Comparison of ENCODE assay signal across 8 cellular contexts in the genomic region with DNA sequence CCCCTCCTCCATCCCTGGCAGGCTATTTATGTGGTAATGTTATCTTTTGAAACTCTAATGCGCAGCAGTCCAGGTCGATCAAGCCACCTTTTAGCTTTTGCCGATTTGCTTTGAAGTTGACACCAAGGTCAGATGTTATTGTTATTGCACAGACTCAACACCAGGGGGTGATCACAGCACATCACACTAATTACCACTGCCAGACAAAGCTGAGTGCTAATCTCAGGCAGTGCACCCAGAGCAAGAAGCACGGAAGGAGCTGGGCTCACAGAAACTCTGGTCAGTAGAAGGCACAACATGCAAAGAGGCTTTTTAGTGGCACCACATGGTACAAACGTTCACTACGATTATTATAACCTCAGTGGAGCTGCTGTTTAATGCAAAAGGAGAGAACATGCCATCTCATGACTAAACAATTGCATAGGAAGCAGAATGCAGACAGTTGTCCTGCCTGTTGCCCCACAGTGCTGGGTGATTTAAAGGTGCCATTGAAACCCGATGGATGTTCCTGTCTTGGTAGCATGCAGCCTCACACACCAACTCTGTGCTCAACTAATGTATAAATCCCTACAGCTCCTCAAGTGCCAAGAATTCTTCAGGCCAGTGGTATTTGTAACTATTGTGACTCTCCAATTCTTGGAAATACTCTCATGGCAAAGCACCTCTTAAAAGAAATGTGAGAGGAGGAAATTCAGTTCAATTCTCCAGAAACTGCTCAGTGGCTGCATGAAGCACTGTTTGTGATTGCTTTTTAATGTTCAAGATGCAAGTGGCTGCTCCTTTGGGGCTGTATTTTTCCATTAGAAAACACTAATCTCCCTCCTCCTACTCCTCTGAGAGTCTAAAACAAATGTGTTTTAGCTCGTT.
A peak's percentile ranks its signal among the peaks of the same experiment; 100 is the strongest.
DNase-seq lines count a peak whose midpoint lies in the region; ATAC-seq and TF ChIP-seq lines count a peak whose summit lies in the region.

No MANE protein-coding gene starts in this region.

- H3K4me1 Mint-ChIP-seq in activated CD8-positive, alpha-beta T cell treated with anti-CD3 and anti-CD28 coated beads, Interleukin-2, amount 10 ng/mL, durations not matched to agents 7 days and 5 days (ENCODE audit: low read depth): no peaks in the 10 kb centered on the region

- in situ Hi-C loops in Caki2 (cut with HindIII; ENCODE audit: low pct_unique_long_range_greater_than_20kb, low sequenced_read_pairs): no loop called here

- H3K4me3 Mint-ChIP-seq in activated CD8-positive, alpha-beta T cell treated with anti-CD3 and anti-CD28 coated beads, Interleukin-2, amount 10 ng/mL, durations not matched to agents 7 days and 5 days: no peak overlapping the region

- no peak for TF ChIP-seq POLR2A in erythroblast (IDR thresholded peaks at IDR 0.05; ENCODE audit: low read length)

- ATAC-seq in GM19452 (IDR thresholded peaks at IDR 0.05; ENCODE audit: unreplicated experiment): peak; percentile 93
- peak; percentile 92 for ATAC-seq in HG03457 (IDR thresholded peaks at IDR 0.05; ENCODE audit: unreplicated experiment)
- peak; percentile 74 for ATAC-seq in activated CD8-positive, alpha-beta T cell treated with anti-CD3 and anti-CD28 coated beads, Interleukin-2, amount 10 ng/mL, durations not matched to agents 7 days and 5 days

- CTCF ChIA-PET in activated CD8-positive, alpha-beta T cell treated with anti-CD3 and anti-CD28 coated beads, Interleukin-2, amount 10 ng/mL, durations not matched to agents 7 days and 5 days (lab: Charles Lee): interaction anchor here (0.6 to 1.3 kb wide), 9 partner anchors 9 to 399 kb away, joined by 3 to 6 read pairs (median 3); no protein-coding TSS in a partner anchor

- H3K9me3 Mint-ChIP-seq in activated CD8-positive, alpha-beta T cell treated with anti-CD3 and anti-CD28 coated beads, Interleukin-2, amount 10 ng/mL, durations not matched to agents 7 days and 5 days (ENCODE audit: insufficient read depth): no peaks in the 10 kb centered on the region

- DNase-seq in Caki2 (ENCODE audit: low read depth) (peak; percentile 61), NCI-H774 (lab: John Stamatoyannopoulos, UW) (peak; percentile 58), erythroblast (lab: John Stamatoyannopoulos, UW) (peak; percentile 59 to 71), myocyte (ENCODE audit: low read depth) (peak; percentile 65), superior temporal gyrus (ENCODE audit: extremely low spot score) (peak; percentile 90)
- DNase-seq in activated CD8-positive, alpha-beta T cell treated with anti-CD3 and anti-CD28 coated beads, Interleukin-2, amount 10 ng/mL, durations not matched to agents 7 days and 5 days: peak; percentile 53

- no peak overlapping the region for H3K27ac Mint-ChIP-seq in activated CD8-positive, alpha-beta T cell treated with anti-CD3 and anti-CD28 coated beads, Interleukin-2, amount 10 ng/mL, durations not matched to agents 7 days and 5 days

- POLR2A ChIA-PET in activated CD8-positive, alpha-beta T cell treated with anti-CD3 and anti-CD28 coated beads, Interleukin-2, amount 10 ng/mL, durations not matched to agents 7 days and 5 days (lab: Charles Lee): no interaction called here

- no peaks in the 10 kb centered on the region for H3K36me3 Mint-ChIP-seq in activated CD8-positive, alpha-beta T cell treated with anti-CD3 and anti-CD28 coated beads, Interleukin-2, amount 10 ng/mL, durations not matched to agents 7 days and 5 days (ENCODE audit: low read depth)

- H3K27me3 Mint-ChIP-seq in activated CD8-positive, alpha-beta T cell treated with anti-CD3 and anti-CD28 coated beads, Interleukin-2, amount 10 ng/mL, durations not matched to agents 7 days and 5 days (ENCODE audit: low read depth): no peaks in the 10 kb centered on the region

Comparison
In these comparisons a context has a peak if more than half of its experiments do, and no peak if none do; other contexts are left out.
1. Peak in every context shown above with its lines: DNase-seq and ATAC-seq.